In the genomic region with DNA sequence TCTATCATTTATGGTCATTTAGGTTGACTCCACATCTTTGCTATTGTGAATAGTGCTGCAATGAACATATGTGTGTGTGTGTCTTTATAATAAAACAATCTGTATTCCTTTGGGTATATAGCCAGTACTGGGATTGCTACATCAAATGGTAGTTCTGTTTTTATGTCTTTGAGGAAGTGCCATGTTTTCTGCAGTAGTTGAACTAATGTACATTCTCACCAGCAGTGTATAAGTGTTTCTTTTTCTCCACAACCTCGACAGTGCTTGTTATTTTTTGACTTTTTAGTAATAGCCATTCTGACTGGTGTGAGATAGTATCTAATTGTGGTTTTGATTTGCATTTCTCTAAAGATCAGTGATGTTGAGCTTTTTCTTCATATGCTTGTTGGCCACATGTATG, we compare ENCODE assay signal across 20 cellular contexts.
"Had no signal": no experiment of that assay in that cellular context is flagged by ENCODE, and none has a peak within 500 bp of the region (broad histone marks: within the 10 kb centered on the region; RNA-seq: fewer than 3 reads in every experiment).

No MANE protein-coding gene starts in this region.

- FAIRE-seq: small intestine had no signal

- ATAC-seq: activated CD4-positive, CD25-positive, alpha-beta regulatory T cell treated with anti-CD3 and anti-CD28 coated beads, Interleukin-2, amount 50 U/mL, for 24 hours; activated CD8-positive, alpha-beta memory T cell treated with anti-CD3 and anti-CD28 coated beads, Interleukin-2, amount 10 ng/mL, durations not matched to agents 7 days and 5 days; activated CD8-positive, alpha-beta T cell treated with anti-CD3 and anti-CD28 coated beads for 36 hours; gastroesophageal sphincter; left ventricle myocardium superior; naive thymus-derived CD8-positive, alpha-beta T cell; sciatic nerve; stimulated activated effector memory CD8-positive, alpha-beta T cell treated with anti-CD3 and anti-CD28 coated beads, Interleukin-12 subunit alpha, Interleukin-12 subunit beta, amount 100 ng/mL, for 72 hours; stimulated activated naive CD8-positive, alpha-beta T cell treated with anti-CD3 and anti-CD28 coated beads, Interleukin-15, amount 100 ng/mL, for 72 hours had no signal

- DNase-seq: activated CD4-positive, alpha-beta T cell treated with anti-CD3 and anti-CD28 coated beads, Interleukin-2, amount 10 ng/mL, durations not matched to agents 24 days and 14 days; activated CD8-positive, alpha-beta memory T cell treated with anti-CD3 and anti-CD28 coated beads, Interleukin-2, amount 10 ng/mL, durations not matched to agents 7 days and 5 days; activated CD8-positive, alpha-beta T cell treated with anti-CD3 and anti-CD28 coated beads for 36 hours; activated gamma-delta T cell treated with Interleukin-2 at 50 U/mL for 16 hours; activated T-cell treated with anti-CD3 and anti-CD28 coated beads for 4 hours; anterior cingulate cortex; head of caudate nucleus; hypothalamus; left ventricle myocardium superior; mammary epithelial cell; naive thymus-derived CD8-positive, alpha-beta T cell; posterior cingulate gyrus; small intestine; stimulated activated CD4-positive, alpha-beta T cell treated with anti-CD3 and anti-CD28 coated beads, Interleukin-2, amount 100 ng/mL, for 24 hours; stimulated activated naive CD8-positive, alpha-beta T cell treated with anti-CD3 and anti-CD28 coated beads, Interleukin-15, amount 100 ng/mL, for 72 hours; tibial artery had no signal
